1 cellular context compared by ENCODE assay signal in genomic region chr5:95864944-95865504, GRCh38.
TF ChIP-seq lines count a peak whose summit lies in the region.

No MANE protein-coding gene starts in this region.

TF ChIP-seq in HepG2, 621 proteins besides CTCF, POLR2A, EP300 and RAD21 (continued from another document and continues in another):
- peak; percentile 64; the same call in 1 of the 2 replicates for TF ChIP-seq SOX13 (IDR thresholded peaks at IDR 0.05)
- peak in 1 of 2 experiments; percentile 86; a peak in 2 of 4 replicates for TF ChIP-seq SOX13 (CRISPR knock-in tag; conservative IDR thresholded peaks at IDR 0.05 in 1 of 2, IDR thresholded peaks at IDR 0.05 in 1 of 2)
- peak; percentile 96 for TF ChIP-seq GATAD2A (CRISPR knock-in tag; IDR thresholded peaks at IDR 0.05)
- peak; percentile 95 for TF ChIP-seq ZMYM4 (CRISPR knock-in tag; IDR thresholded peaks at IDR 0.05)
- TF ChIP-seq MIER3 (CRISPR knock-in tag; IDR thresholded peaks at IDR 0.05; ENCODE audit: borderline replicate concordance) = peak; percentile 70; the same call in 1 of the 2 replicates
- TF ChIP-seq THAP8 (CRISPR knock-in tag; IDR thresholded peaks at IDR 0.05; ENCODE audit: borderline replicate concordance) = no peak
- TF ChIP-seq RARA (CRISPR knock-in tag; IDR thresholded peaks at IDR 0.05) = peak; percentile 92
- peak; percentile 67 for TF ChIP-seq KDM6A (CRISPR knock-in tag; IDR thresholded peaks at IDR 0.05; ENCODE audit: low read depth)
- no peak for TF ChIP-seq PREB (CRISPR knock-in tag; IDR thresholded peaks at IDR 0.05)
- peak in 1 of 2 experiments; percentile 53; a peak in 1 of 4 replicates for TF ChIP-seq ATF4 (CRISPR knock-in tag; IDR thresholded peaks at IDR 0.05)
- no peak for TF ChIP-seq REL (CRISPR knock-in tag; conservative IDR thresholded peaks at IDR 0.05)
- no peak for TF ChIP-seq SNAPC2 (CRISPR knock-in tag; IDR thresholded peaks at IDR 0.05)
- TF ChIP-seq ZNF512B (CRISPR knock-in tag; IDR thresholded peaks at IDR 0.05; ENCODE audit: borderline replicate concordance) = no peak; the same call in 1 of the 2 replicates
- peak; percentile 66 for TF ChIP-seq ZFX (CRISPR knock-in tag; IDR thresholded peaks at IDR 0.05; ENCODE audit: low read depth)
- TF ChIP-seq ATAD3A (CRISPR knock-in tag; IDR thresholded peaks at IDR 0.05) = no peak
- peak; percentile 45; the same call in 1 of the 2 replicates for TF ChIP-seq TFAP4 (IDR thresholded peaks at IDR 0.05; ENCODE audit: borderline replicate concordance, low read depth)
- TF ChIP-seq HOXA3 (CRISPR knock-in tag; IDR thresholded peaks at IDR 0.05) = peak; percentile 89
- peak; percentile 97; the same call in 1 of the 2 replicates for TF ChIP-seq ZBTB20 (CRISPR knock-in tag; IDR thresholded peaks at IDR 0.05; ENCODE audit: borderline replicate concordance, low read depth)
- TF ChIP-seq ZFP91 (CRISPR knock-in tag; IDR thresholded peaks at IDR 0.05; ENCODE audit: borderline replicate concordance) = peak; percentile 63
- TF ChIP-seq MTF1 (CRISPR knock-in tag; IDR thresholded peaks at IDR 0.05) = no peak
- no peak for TF ChIP-seq ZBTB10 (CRISPR knock-in tag; IDR thresholded peaks at IDR 0.05; ENCODE audit: borderline replicate concordance)
- no peak for TF ChIP-seq MXD4 (CRISPR knock-in tag; IDR thresholded peaks at IDR 0.05)
- no peak for TF ChIP-seq NFE2 (CRISPR knock-in tag; IDR thresholded peaks at IDR 0.05)
- peak; percentile 24; the same call in 1 of the 2 replicates for TF ChIP-seq LCORL (IDR thresholded peaks at IDR 0.05)
- peak; percentile 90 for TF ChIP-seq LCORL (CRISPR knock-in tag; IDR thresholded peaks at IDR 0.05)
- no peak for TF ChIP-seq ZNF33B (CRISPR knock-in tag; IDR thresholded peaks at IDR 0.05)
- TF ChIP-seq TOE1 (CRISPR knock-in tag; IDR thresholded peaks at IDR 0.05) = no peak
- TF ChIP-seq HOXA7 (CRISPR knock-in tag; IDR thresholded peaks at IDR 0.05) = no peak
- TF ChIP-seq ZHX1 (CRISPR knock-in tag; IDR thresholded peaks at IDR 0.05; ENCODE audit: low read depth) = no peak; the same call in 1 of the 2 replicates
- TF ChIP-seq ZNF17 (CRISPR knock-in tag; IDR thresholded peaks at IDR 0.05) = no peak
- TF ChIP-seq TBX2 (CRISPR knock-in tag; IDR thresholded peaks at IDR 0.05; ENCODE audit: borderline replicate concordance) = peak; percentile 97
- TF ChIP-seq ZMAT3 (CRISPR knock-in tag; conservative IDR thresholded peaks at IDR 0.05) = no peak; the same call in 1 of the 2 replicates
- no peak for TF ChIP-seq GZF1 (CRISPR knock-in tag; IDR thresholded peaks at IDR 0.05)
- TF ChIP-seq ZFP1 (CRISPR knock-in tag; IDR thresholded peaks at IDR 0.05) = no peak
- TF ChIP-seq TEF (CRISPR knock-in tag; IDR thresholded peaks at IDR 0.05) = no peak
